In the genomic region with DNA sequence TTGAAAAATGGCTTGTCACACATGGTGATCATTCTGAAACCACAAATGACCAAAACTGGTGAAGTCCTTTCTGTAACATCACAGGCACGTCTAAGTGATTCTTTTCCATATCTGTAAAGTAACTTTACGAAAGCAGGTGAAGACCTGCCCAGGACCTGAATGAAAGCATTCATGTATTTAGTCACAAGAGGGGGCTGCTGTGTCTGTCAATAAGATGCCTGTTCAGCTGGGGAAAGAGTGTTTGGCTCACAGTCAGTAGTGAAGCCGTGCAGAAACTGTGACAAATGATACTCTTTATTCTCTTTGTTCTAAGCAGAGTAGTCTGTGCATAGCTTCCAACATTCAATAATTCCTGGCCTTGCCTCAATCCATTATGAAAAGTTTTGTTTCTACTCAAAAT, we compare ENCODE assay signal across 7 cellular contexts.
DNase-seq lines count a peak whose midpoint lies in the region; TF ChIP-seq lines count a peak whose summit lies in the region.

No MANE protein-coding gene starts in this region.

- WGBS in H9 (ENCODE audit: extremely low coverage, insufficient read length, low lambda C conversion rate): no CpG with 5 or more reads among the region's 3 CpGs

- no peaks in the 10 kb centered on the region for H3K9me3 ChIP-seq in H9 (ENCODE audit: control insufficient read depth, low read depth, low read length)

- no peak overlapping the region for H3K56ac ChIP-seq in H9 (ENCODE audit: insufficient read length, low read depth, low read length)

- H3K4me2 ChIP-seq in H9 (ENCODE audit: insufficient read depth, insufficient read length, low read length): no peak overlapping the region

- H3K4me1 ChIP-seq in H9 (ENCODE audit: insufficient read depth, low read length): no peaks in the 10 kb centered on the region

- H3K14ac ChIP-seq in H9 (ENCODE audit: insufficient read depth, low read length): no peak overlapping the region

- H4K8ac ChIP-seq in H9 (replicated peaks; ENCODE audit: insufficient read length, low read depth, low read length): no peak overlapping the region

- DNase-seq in GM12865 (ENCODE audit: low read depth) (peak; percentile 55), H9 (peak; percentile 46), RKO (ENCODE audit: low spot score) (peak; percentile 4), endothelial cell (ENCODE audit: low spot score) (peak; percentile 21), HK-2 (ENCODE audit: unreplicated experiment) (no peak), NCI-H1092 (lab: John Stamatoyannopoulos, UW) (no peak)

- H4K20me1 ChIP-seq in H9 (ENCODE audit: control insufficient read depth, insufficient read depth, insufficient read length): no peaks in the 10 kb centered on the region

- no peaks in the 10 kb centered on the region for H3K27me3 ChIP-seq in H9 (ENCODE audit: insufficient read depth, low read length)

- peaks cover 0 to 5% of the 10 kb centered on the region in 2 experiments; a peak in 2 of 4 replicates for H3K4me1 Mint-ChIP-seq in H9
- H3K4me1 Mint-ChIP-seq in endothelial cell (ENCODE audit: unreplicated experiment): peaks cover 4% of the 10 kb centered on the region
- peaks cover 45% of the 10 kb centered on the region for H3K4me1 Mint-ChIP-seq in stimulated activated naive CD8-positive, alpha-beta T cell treated with anti-CD3 and anti-CD28 coated beads, Interleukin-15, Interleukin-2, amounts not matched to agents 100 ng/mL and 50 ng/mL, for 24 hours (ENCODE audit: low read depth)

- H3K4me3 Mint-ChIP-seq in H9 (no peak overlapping the region), endothelial cell (ENCODE audit: unreplicated experiment) (no peak overlapping the region)
- peak overlapping the region; percentile 56 for H3K4me3 Mint-ChIP-seq in stimulated activated naive CD8-positive, alpha-beta T cell treated with anti-CD3 and anti-CD28 coated beads, Interleukin-15, Interleukin-2, amounts not matched to agents 100 ng/mL and 50 ng/mL, for 24 hours

- H2BK120ac ChIP-seq in H9 (ENCODE audit: low read depth, low read length, poor library complexity, severe bottlenecking): no peak overlapping the region

- H3K9me3 Mint-ChIP-seq in H9 (no peaks in the 10 kb centered on the region), endothelial cell (ENCODE audit: unreplicated experiment) (no peaks in the 10 kb centered on the region)
- H3K9me3 Mint-ChIP-seq in stimulated activated naive CD8-positive, alpha-beta T cell treated with anti-CD3 and anti-CD28 coated beads, Interleukin-15, Interleukin-2, amounts not matched to agents 100 ng/mL and 50 ng/mL, for 24 hours: no peaks in the 10 kb centered on the region

- no peaks in the 10 kb centered on the region for H3K23me2 ChIP-seq in H9 (ENCODE audit: insufficient read length, low read depth, low read length, poor library complexity, severe bottlenecking)

- H3K36me3 Mint-ChIP-seq in H9 (ENCODE audit: insufficient read depth in 1 of 3, low read depth in 3 of 3) (no peaks in the 10 kb centered on the region), endothelial cell (ENCODE audit: low read depth, unreplicated experiment) (no peaks in the 10 kb centered on the region)
- H3K36me3 Mint-ChIP-seq in stimulated activated naive CD8-positive, alpha-beta T cell treated with anti-CD3 and anti-CD28 coated beads, Interleukin-15, Interleukin-2, amounts not matched to agents 100 ng/mL and 50 ng/mL, for 24 hours (ENCODE audit: low read depth): no peaks in the 10 kb centered on the region

- H4K5ac ChIP-seq in H9 (ENCODE audit: insufficient read length, low read depth, low read length): no peak overlapping the region

- H2BK12ac ChIP-seq in H9 (ENCODE audit: insufficient read length, low read depth, low read length): no peak overlapping the region

- no peak overlapping the region for H2AK5ac ChIP-seq in H9 (ENCODE audit: insufficient read length, low read length)

- no peak overlapping the region for H2AFZ ChIP-seq in H9 (ENCODE audit: low read length)

- H2BK15ac ChIP-seq in H9 (ENCODE audit: low read depth, low read length): no peak overlapping the region

- no peak overlapping the region for H3K9ac ChIP-seq in H9 (ENCODE audit: extremely low read depth, insufficient read length, low read length)

- H3K23ac ChIP-seq in H9 (ENCODE audit: insufficient read length, low read depth, low read length): no peak overlapping the region

- no peak overlapping the region for H3T11ph ChIP-seq in H9 (ENCODE audit: low read length)

- H3K18ac ChIP-seq in H9 (ENCODE audit: insufficient read length, low read depth, low read length): no peak overlapping the region

- H3K27me3 Mint-ChIP-seq in H9 (ENCODE audit: low read depth): no peaks in the 10 kb centered on the region
- H3K27me3 Mint-ChIP-seq in endothelial cell (ENCODE audit: unreplicated experiment): no peaks in the 10 kb centered on the region
- H3K27me3 Mint-ChIP-seq in stimulated activated naive CD8-positive, alpha-beta T cell treated with anti-CD3 and anti-CD28 coated beads, Interleukin-15, Interleukin-2, amounts not matched to agents 100 ng/mL and 50 ng/mL, for 24 hours: no peaks in the 10 kb centered on the region

- H2BK20ac ChIP-seq in H9 (ENCODE audit: low read depth, low read length, poor library complexity, severe bottlenecking): no peak overlapping the region

- TF ChIP-seq CTCF in GM12865 (IDR thresholded peaks at IDR 0.05; ENCODE audit: insufficient read depth, low read depth, low read length, missing control alignments) (peak; percentile 37), H9 (conservative IDR thresholded peaks at IDR 0.05) (peak; percentile 66), endothelial cell (IDR thresholded peaks at IDR 0.05; ENCODE audit: unreplicated experiment) (no peak)

- H2BK5ac ChIP-seq in H9 (ENCODE audit: insufficient read length, low read length): no peak overlapping the region

- no peaks in the 10 kb centered on the region for H3K79me2 ChIP-seq in H9 (ENCODE audit: insufficient read depth, low read length)

- H3K27ac ChIP-seq in H9 (ENCODE audit: insufficient read length, low read depth, low read length): no peak overlapping the region

- H3K4me3 ChIP-seq in GM12865 (ENCODE audit: low read depth, low read length): no peak overlapping the region

- no peak overlapping the region for H3K4ac ChIP-seq in H9 (ENCODE audit: low read depth, low read length)

- no peaks in the 10 kb centered on the region for H3K79me1 ChIP-seq in H9 (ENCODE audit: insufficient read depth, low read depth, low read length, poor library complexity, severe bottlenecking)

- H3K27ac Mint-ChIP-seq in H9 (no peak overlapping the region), endothelial cell (ENCODE audit: unreplicated experiment) (no peak overlapping the region)
- H3K27ac Mint-ChIP-seq in stimulated activated naive CD8-positive, alpha-beta T cell treated with anti-CD3 and anti-CD28 coated beads, Interleukin-15, Interleukin-2, amounts not matched to agents 100 ng/mL and 50 ng/mL, for 24 hours: peak overlapping the region; percentile 72

- no peak overlapping the region for H4K91ac ChIP-seq in H9 (ENCODE audit: insufficient read length, low read depth, low read length)

Comparison
In these comparisons a context has a peak if more than half of its experiments do, and no peak if none do; other contexts are left out.
1. DNase-seq: peak in GM12865 (single experiment), H9 (single experiment), RKO (single experiment) and endothelial cell (single experiment); none in HK-2 (single experiment) and NCI-H1092 (single experiment).